ENCODE assay signal across 8 cellular contexts in genomic region chr6:33634203-33634727, GRCh38. TPM values are rescaled to one million over a fixed set of nuclear protein-coding genes. Genes with fewer than 3 reads are reported as not detected.
DNase-seq lines count a peak whose midpoint lies in the region; ATAC-seq and TF ChIP-seq lines count a peak whose summit lies in the region.

No MANE protein-coding gene starts in this region.

- peak overlapping the region; percentile 74 for H3K4me3 Mint-ChIP-seq in activated naive CD4-positive, alpha-beta T cell treated with anti-CD3 and anti-CD28 coated beads for 36 hours

- no peak for TF ChIP-seq CTCF in upper lobe of left lung (IDR thresholded peaks at IDR 0.05)

- no peaks in the 10 kb centered on the region for H3K9me3 Mint-ChIP-seq in activated naive CD4-positive, alpha-beta T cell treated with anti-CD3 and anti-CD28 coated beads for 36 hours

- peak overlapping the region; percentile 24 to 64 (median 58) for H3K27ac ChIP-seq in upper lobe of left lung

- no peak for TF ChIP-seq POLR2A in upper lobe of left lung (IDR thresholded peaks at IDR 0.05)

- CTCF ChIA-PET in activated naive CD4-positive, alpha-beta T cell treated with anti-CD3 and anti-CD28 coated beads for 36 hours (lab: Charles Lee), result interaction anchor here (0.6 to 1.6 kb wide), 3 partner anchors 15 to 44 kb away, joined by 3 to 4 read pairs (median 3); no protein-coding TSS in a partner anchor

- H3K36me3 Mint-ChIP-seq in activated naive CD4-positive, alpha-beta T cell treated with anti-CD3 and anti-CD28 coated beads for 36 hours (ENCODE audit: low read depth), result no peaks in the 10 kb centered on the region

- H3K4me1 Mint-ChIP-seq in activated naive CD4-positive, alpha-beta T cell treated with anti-CD3 and anti-CD28 coated beads for 36 hours (ENCODE audit: low read depth), result peaks cover 60% of the 10 kb centered on the region

- DNase-seq in activated naive CD4-positive, alpha-beta T cell treated with anti-CD3 and anti-CD28 coated beads for 36 hours, result no peak
- DNase-seq in activated naive CD4-positive, alpha-beta T cell treated with anti-CD3 and anti-CD28 coated beads, Interleukin-2, amount 50 U/mL, for 16 hours, result no peak
- peak; percentile 48 for DNase-seq in astrocyte of the hippocampus (ENCODE audit: low read depth, low spot score)
- no peak for DNase-seq in left lobe of liver (ENCODE audit: low spot score)
- peak in 1 of 2 donors; percentile 80 for DNase-seq in upper lobe of left lung
- DNase-seq in NCI-H2081 treated with DMSO at 0.1 percent for 48 hours (lab: John Stamatoyannopoulos, UW), result no peak

- intact Hi-C loops in activated naive CD4-positive, alpha-beta T cell treated with anti-CD3 and anti-CD28 coated beads for 36 hours (cut with micrococcal nuclease), result no loop called here

- ATAC-seq in left lobe of liver (peak; percentile 34), upper lobe of left lung (ENCODE audit: low FRiP score in 2 of 2) (peak; percentile 49 to 80), HG03432 (IDR thresholded peaks at IDR 0.05; ENCODE audit: unreplicated experiment) (no peak), HG02840 (IDR thresholded peaks at IDR 0.05; ENCODE audit: low FRiP score, unreplicated experiment) (no peak)

- peak overlapping the region; percentile 27 for H3K27ac Mint-ChIP-seq in activated naive CD4-positive, alpha-beta T cell treated with anti-CD3 and anti-CD28 coated beads for 36 hours

- no peak for TF ChIP-seq EP300 in upper lobe of left lung (IDR thresholded peaks at IDR 0.05)

- peaks cover 34 to 83% (median 52%) of the 10 kb centered on the region in 4 donors for H3K4me1 ChIP-seq in upper lobe of left lung

- WGBS in upper lobe of left lung, 2 donors, result 15 to 18% methylated on average over 9 to 13 of the region's 13 CpGs

- no peaks in the 10 kb centered on the region for H3K27me3 ChIP-seq in upper lobe of left lung

- H3K27me3 Mint-ChIP-seq in activated naive CD4-positive, alpha-beta T cell treated with anti-CD3 and anti-CD28 coated beads for 36 hours (ENCODE audit: low read depth), result no peaks in the 10 kb centered on the region

- H3K4me3 ChIP-seq in upper lobe of left lung, result peak overlapping the region in 3 of 4 donors; percentile 42 to 51 (median 49)

- no peaks in the 10 kb centered on the region for H3K9me3 ChIP-seq in upper lobe of left lung

- H3K36me3 ChIP-seq in upper lobe of left lung, result no peaks in the 10 kb centered on the region

RNA-seq across cellular contexts. Expression of gene ITPR3, which starts 13.1 kb away (rescaled TPM):
- total RNA-seq in activated naive CD4-positive, alpha-beta T cell treated with anti-CD3 and anti-CD28 coated beads for 36 hours, result 10 to 100 TPM; 34.8 to 35.1 TPM
- total RNA-seq in left lobe of liver, result 1.3 TPM
- total RNA-seq in upper lobe of left lung, result 100 to 1,000 TPM in 5 of 6 donors, 10 to 100 TPM in 1; 95.6 to 179 (median 137) TPM

RNA-seq across cellular contexts. Expression of gene BAK1, which starts 54.2 kb away (rescaled TPM):
- 10 to 100 TPM; 38.3 to 41.1 TPM for total RNA-seq in activated naive CD4-positive, alpha-beta T cell treated with anti-CD3 and anti-CD28 coated beads for 36 hours
- total RNA-seq in left lobe of liver, result 4.8 TPM
- 10 to 100 TPM in 5 of 6 donors, 1 to 10 TPM in 1; 9.2 to 23.5 (median 13.7) TPM for total RNA-seq in upper lobe of left lung

Comparison
In these comparisons a context has a peak if more than half of its experiments do, and no peak if none do; other contexts are left out.
1. ATAC-seq: peak in left lobe of liver (single experiment) and upper lobe of left lung (2 of 2); none in HG03432 (single experiment) and HG02840 (single experiment).
2. RNA of gene ITPR3, which starts 13.1 kb away (total RNA-seq): 95.6 to 179 TPM in upper lobe of left lung and 34.8 to 35.1 TPM in activated naive CD4-positive, alpha-beta T cell treated with anti-CD3 and anti-CD28 coated beads for 36 hours; 1.3 TPM in left lobe of liver (single experiment); every median in the first group is over 10 times any median in the second.